Comparison of ENCODE assay signal across 8 cellular contexts in genomic region chr17:42421479-42422332, GRCh38. TPM values are rescaled to one million over a fixed set of nuclear protein-coding genes. Genes with fewer than 3 reads are reported as not detected.
DNase-seq lines count a peak whose midpoint lies in the region; ATAC-seq, FAIRE-seq and TF ChIP-seq lines count a peak whose summit lies in the region.

No MANE protein-coding gene starts in this region.

- H3K36me3 Mint-ChIP-seq in activated CD4-positive, alpha-beta T cell treated with anti-CD3 and anti-CD28 coated beads, Interleukin-2, amount 10 ng/mL, durations not matched to agents 7 days and 5 days (ENCODE audit: low read depth): no peaks in the 10 kb centered on the region

- BruUV-seq in GM12878 (replicated peaks; lab: Mats Ljungman, UMichigan): no TSS peak

- no peak for TF ChIP-seq RAD21 in GM12878 (IDR thresholded peaks at IDR 0.05; ENCODE audit: insufficient read depth, low read depth, low read length)

- H3K27ac ChIP-seq in GM12878 (ENCODE audit: control insufficient read depth, insufficient read depth): no peak overlapping the region
- H3K27ac ChIP-seq in iPS-20b (ENCODE audit: low read length): no peak overlapping the region
- H3K27ac ChIP-seq in smooth muscle cell (ENCODE audit: low read depth): peak overlapping the region; percentile 99

- peaks cover 19% of the 10 kb centered on the region for H3K4me1 Mint-ChIP-seq in activated CD4-positive, alpha-beta T cell treated with anti-CD3 and anti-CD28 coated beads, Interleukin-2, amount 10 ng/mL, durations not matched to agents 7 days and 5 days

- H3K9me3 Mint-ChIP-seq in activated CD4-positive, alpha-beta T cell treated with anti-CD3 and anti-CD28 coated beads, Interleukin-2, amount 10 ng/mL, durations not matched to agents 7 days and 5 days: no peaks in the 10 kb centered on the region

- H3K9ac ChIP-seq in GM12878 (ENCODE audit: control insufficient read depth, insufficient read depth, low read length): no peak overlapping the region
- peak overlapping the region; percentile 41; the same call in 1 of the 2 replicates for H3K9ac ChIP-seq in iPS-20b (ENCODE audit: low read depth, low read length)
- H3K9ac ChIP-seq in smooth muscle cell (ENCODE audit: low read depth): peak overlapping the region; percentile 97

- in situ Hi-C loops in GM12878 (cut with MboI): no loop called here

- TF ChIP-seq EP300 in GM12878 (IDR thresholded peaks at IDR 0.05; ENCODE audit: borderline replicate concordance in 1 of 2, control insufficient read depth in 1 of 2, low read depth in 2 of 2, low read length in 2 of 2): no peak

- H3K79me2 ChIP-seq in GM12878 (ENCODE audit: control insufficient read depth, insufficient read depth, low read length) (no peaks in the 10 kb centered on the region), smooth muscle cell (ENCODE audit: low read depth) (peaks cover 63% of the 10 kb centered on the region)

- H3K27ac Mint-ChIP-seq in activated CD4-positive, alpha-beta T cell treated with anti-CD3 and anti-CD28 coated beads, Interleukin-2, amount 10 ng/mL, durations not matched to agents 7 days and 5 days: no peak overlapping the region

- intact Hi-C loops in GM12878 (cut with micrococcal nuclease; ENCODE audit: unreplicated experiment): no loop called here

- TF ChIP-seq POLR2A in GM12878 (IDR thresholded peaks at IDR 0.05; ENCODE audit: low read depth, low read length): no peak

- 15% methylated on average over 47 of the region's 61 CpGs for WGBS in GM12878 (ENCODE audit: insufficient coverage, insufficient replicate concordance, low lambda C conversion rate, missing lambda C conversion rate)
- WGBS in smooth muscle cell (ENCODE audit: low lambda C conversion rate): 2% methylated on average over 33 of the region's 61 CpGs

- H3K4me2 ChIP-seq in GM12878 (ENCODE audit: control insufficient read depth, insufficient read depth) (peak overlapping the region; percentile 81), smooth muscle cell (peak overlapping the region; percentile 97)

- SMC1A ChIA-PET in GM12878 (lab: Charles Lee; ENCODE audit: uncharacterized antibody, unreplicated experiment): interaction anchor here (0.8 to 1.8 kb wide), 4 partner anchors 9 to 106 kb away, joined by 3 to 4 read pairs (median 4); no protein-coding TSS in a partner anchor

- no peak for DNase-seq in activated CD4-positive, alpha-beta T cell treated with anti-CD3 and anti-CD28 coated beads, Interleukin-2, amount 10 ng/mL, durations not matched to agents 7 days and 5 days
- DNase-seq in activated CD4-positive, alpha-beta T cell treated with anti-CD3 and anti-CD28 coated beads for 48 hours: no peak
- DNase-seq in GM12878 (ENCODE audit: low read depth, low spot score): no peak
- DNase-seq in smooth muscle cell (lab: John Stamatoyannopoulos, UW; ENCODE audit: unreplicated experiment): peak; percentile 83
- DNase-seq in NCI-H2227 treated with DMSO at 0.1 percent for 48 hours (lab: John Stamatoyannopoulos, UW): no peak
- no peak for DNase-seq in NCI-H1694 (lab: John Stamatoyannopoulos, UW)
- DNase-seq in NCI-H187 treated with DMSO at 0.1 percent for 48 hours (lab: John Stamatoyannopoulos, UW): no peak

- H3K9me3 ChIP-seq in GM12878 (replicated peaks; ENCODE audit: control insufficient read depth, insufficient read depth, low read length): no peaks in the 10 kb centered on the region
- H3K9me3 ChIP-seq in iPS-20b (ENCODE audit: insufficient read depth, low read depth, low read length): no peaks in the 10 kb centered on the region
- H3K9me3 ChIP-seq in smooth muscle cell (replicated peaks; ENCODE audit: low read depth): no peaks in the 10 kb centered on the region

- no peaks in the 10 kb centered on the region for H3K36me3 ChIP-seq in GM12878 (ENCODE audit: control insufficient read depth in 2 of 2, insufficient read depth in 2 of 2, low read length in 1 of 2)
- no peaks in the 10 kb centered on the region for H3K36me3 ChIP-seq in iPS-20b (ENCODE audit: insufficient read depth, low read depth, low read length)
- H3K36me3 ChIP-seq in smooth muscle cell (ENCODE audit: low read depth): no peaks in the 10 kb centered on the region

- H3F3A ChIP-seq in smooth muscle cell (ENCODE audit: low read depth): peaks cover 21% of the 10 kb centered on the region

- peak overlapping the region; percentile 68; the same call in 1 of the 2 replicates for H3K4me3 ChIP-seq in GM12878
- peak overlapping the region; percentile 88 for H3K4me3 ChIP-seq in iPS-20b (ENCODE audit: low read length)
- peak overlapping the region; percentile 99 for H3K4me3 ChIP-seq in smooth muscle cell

- RAD21 ChIA-PET in GM12878 (lab: Charles Lee; ENCODE audit: unreplicated experiment): interaction anchor here (1.5 kb wide), 1 partner anchor 22 kb away, joined by 3 read pairs; no protein-coding TSS in a partner anchor

- no peak overlapping the region for H2AFZ ChIP-seq in GM12878 (ENCODE audit: control insufficient read depth, low read depth, low read length)
- no peak overlapping the region for H2AFZ ChIP-seq in smooth muscle cell (ENCODE audit: low read depth)

- H4K20me1 ChIP-seq in GM12878 (ENCODE audit: control insufficient read depth, insufficient read depth): no peaks in the 10 kb centered on the region
- peaks cover 55% of the 10 kb centered on the region for H4K20me1 ChIP-seq in smooth muscle cell (ENCODE audit: low read depth)

- FAIRE-seq in GM12878 (lab: Jason Lieb, UNC): no peak

- H3K27me3 Mint-ChIP-seq in activated CD4-positive, alpha-beta T cell treated with anti-CD3 and anti-CD28 coated beads, Interleukin-2, amount 10 ng/mL, durations not matched to agents 7 days and 5 days: peaks cover 51% of the 10 kb centered on the region

- H3K4me3 Mint-ChIP-seq in activated CD4-positive, alpha-beta T cell treated with anti-CD3 and anti-CD28 coated beads, Interleukin-2, amount 10 ng/mL, durations not matched to agents 7 days and 5 days: peak overlapping the region; percentile 56

- POLR2A ChIA-PET in activated CD4-positive, alpha-beta T cell treated with anti-CD3 and anti-CD28 coated beads, Interleukin-2, amount 10 ng/mL, durations not matched to agents 7 days and 5 days (lab: Charles Lee): interaction anchor here (0.6 to 0.9 kb wide), 2 partner anchors 8 to 96 kb away, joined by 3 to 4 read pairs; no protein-coding TSS in a partner anchor
- POLR2A ChIA-PET in GM12878 (lab: Charles Lee): interaction anchor here (1.0 kb wide), 1 partner anchor 19 kb away, joined by 4 read pairs; no protein-coding TSS in a partner anchor

- TF ChIP-seq CTCF in GM12878 (IDR thresholded peaks at IDR 0.05 in 2 of 3, conservative IDR thresholded peaks at IDR 0.05 in 1 of 3; ENCODE audit: control insufficient read depth in 2 of 3, extremely low read depth in 1 of 3, insufficient read depth in 1 of 3, low read depth in 3 of 3, low read length in 3 of 3) (no peak), smooth muscle cell (IDR thresholded peaks at IDR 0.05; ENCODE audit: borderline replicate concordance, insufficient read depth, poor library complexity, severe bottlenecking) (no peak)

- H3K4me1 ChIP-seq in GM12878 (ENCODE audit: control insufficient read depth, insufficient read depth, low read length) (peaks cover 5% of the 10 kb centered on the region; the same call in 1 of the 2 replicates), iPS-20b (ENCODE audit: insufficient read depth, low read length) (peaks cover 10% of the 10 kb centered on the region), smooth muscle cell (ENCODE audit: low read depth) (peaks cover 20% of the 10 kb centered on the region)

- peaks cover 16 to 17% of the 10 kb centered on the region in 2 experiments; a peak in 3 of 4 replicates for H3K27me3 ChIP-seq in GM12878 (replicated peaks in 1 of 2; ENCODE audit: control insufficient read depth in 2 of 2, insufficient read depth in 2 of 2, low read length in 1 of 2)
- H3K27me3 ChIP-seq in iPS-20b (ENCODE audit: insufficient read depth, low read length): peaks cover 45% of the 10 kb centered on the region
- H3K27me3 ChIP-seq in smooth muscle cell (ENCODE audit: low read depth): no peaks in the 10 kb centered on the region

- ATAC-seq in GM12878: peak; percentile 23; the same call in 2 of the 3 replicates

- CTCF ChIA-PET in activated CD4-positive, alpha-beta T cell treated with anti-CD3 and anti-CD28 coated beads, Interleukin-2, amount 10 ng/mL, durations not matched to agents 7 days and 5 days (lab: Charles Lee): interaction anchor here (1.3 to 2.1 kb wide), 8 partner anchors 8 to 226 kb away, joined by 3 to 9 read pairs (median 5); no protein-coding TSS in a partner anchor
- CTCF ChIA-PET in GM12878 (lab: Yijun Ruan, JAX): interaction anchor here (0.7 to 1.9 kb wide), 5 partner anchors 9 to 105 kb away, joined by 3 to 9 read pairs (median 4); no protein-coding TSS in a partner anchor

RNA-seq across cellular contexts. Expression of gene CAVIN1, which starts 1.4 kb away (rescaled TPM):
- total RNA-seq in activated CD4-positive, alpha-beta T cell treated with anti-CD3 and anti-CD28 coated beads, Interleukin-2, amount 10 ng/mL, durations not matched to agents 7 days and 5 days: 1 to 10 TPM; 1.5 to 1.6 TPM
- total RNA-seq in GM12878 (2013; cell fraction: nucleolus; rRNA removed): 0.15 TPM in 1 of 2 replicates, not detected in the other
- total RNA-seq in GM12878 (2014; rRNA removed) (0.27 and 0.40 TPM in 2 replicates), GM12878 (2014; rRNA removed; fragmentation: Illumina TruSeq; extraction: Trizol) (0.18 and 0.40 TPM in 2 replicates), GM12878 (2021) (0.93 and 1.1 TPM in 2 replicates), smooth muscle cell (116 and 117 TPM in 2 replicates)
- 0.72 TPM for polyA plus RNA-seq in GM12878 (2011; ENCODE audit: low read depth)
- polyA plus RNA-seq in GM12878 (2011; rRNA removed) (0.04 and 0.07 TPM in 2 replicates), GM12878 (2014; fragmentation: Illumina TruSeq; extraction: Trizol) (0.22 and 0.34 TPM in 2 replicates), GM12878 (2014; fragmentation: Nextera tagmentation; extraction: Ambion mirVana) (under 1 TPM; 0.03 to 0.05 TPM), GM12878 (2014; rRNA removed) (0.39 and 0.67 TPM in 2 replicates), GM12878 (2016; fragmentation: Nextera tagmentation; extraction: Ambion mirVana) (under 1 TPM; 0.30 to 0.40 TPM), smooth muscle cell (237 and 255 TPM in 2 replicates)
- 0.01 and 0.05 TPM in 2 replicates for polyA plus RNA-seq in GM12878 (2011; cell fraction: cytosol; rRNA removed)
- not detected in 2 replicates for polyA plus RNA-seq in GM12878 (2011; cell fraction: nucleus; rRNA removed)
- 1.5 and 2.4 TPM in 2 replicates for polyA plus RNA-seq in GM12878 (2012)
- polyA minus RNA-seq in GM12878 (2011; rRNA and poly(A)+ RNA removed): not detected in 2 replicates
- polyA minus RNA-seq in GM12878 (2011; cell fraction: cytosol; rRNA and poly(A)+ RNA removed): 0.53 and 1.7 TPM in 2 replicates
- 0.29 TPM in 1 of 2 replicates, not detected in the other for polyA minus RNA-seq in GM12878 (2011; cell fraction: nucleus; rRNA and poly(A)+ RNA removed)

RNA-seq across cellular contexts. Expression of gene STAT3, which starts 33.5 kb away (rescaled TPM):
- total RNA-seq in activated CD4-positive, alpha-beta T cell treated with anti-CD3 and anti-CD28 coated beads, Interleukin-2, amount 10 ng/mL, durations not matched to agents 7 days and 5 days: 100 to 1,000 TPM; 114 to 121 TPM
- 148 and 163 TPM in 2 replicates for total RNA-seq in GM12878 (2013; cell fraction: nucleolus; rRNA removed)
- 54.0 and 59.3 TPM in 2 replicates for total RNA-seq in GM12878 (2014; rRNA removed)
- total RNA-seq in GM12878 (2014; rRNA removed; fragmentation: Illumina TruSeq; extraction: Trizol): 51.3 and 54.5 TPM in 2 replicates
- 82.6 and 86.2 TPM in 2 replicates for total RNA-seq in GM12878 (2021)
- 58.9 TPM for polyA plus RNA-seq in GM12878 (2011; ENCODE audit: low read depth)
- polyA plus RNA-seq in GM12878 (2011; rRNA removed): 63.6 and 74.7 TPM in 2 replicates
- polyA plus RNA-seq in GM12878 (2011; cell fraction: cytosol; rRNA removed): 75.5 and 84.3 TPM in 2 replicates
- polyA plus RNA-seq in GM12878 (2011; cell fraction: nucleus; rRNA removed): 78.8 and 87.2 TPM in 2 replicates
- 79.3 and 107 TPM in 2 replicates for polyA plus RNA-seq in GM12878 (2012)
- 57.3 and 59.8 TPM in 2 replicates for polyA plus RNA-seq in GM12878 (2014; fragmentation: Illumina TruSeq; extraction: Trizol)
- 10 to 100 TPM; 18.4 to 18.9 TPM for polyA plus RNA-seq in GM12878 (2014; fragmentation: Nextera tagmentation; extraction: Ambion mirVana)
- polyA plus RNA-seq in GM12878 (2014; rRNA removed): 55.0 and 62.0 TPM in 2 replicates
- 10 to 100 TPM; 91.1 to 96.4 TPM for polyA plus RNA-seq in GM12878 (2016; fragmentation: Nextera tagmentation; extraction: Ambion mirVana)
- 99.8 and 120 TPM in 2 replicates for polyA minus RNA-seq in GM12878 (2011; rRNA and poly(A)+ RNA removed)
- 42.0 and 49.0 TPM in 2 replicates for polyA minus RNA-seq in GM12878 (2011; cell fraction: cytosol; rRNA and poly(A)+ RNA removed)
- 42.8 and 58.9 TPM in 2 replicates for polyA minus RNA-seq in GM12878 (2011; cell fraction: nucleus; rRNA and poly(A)+ RNA removed)
- 85.6 and 97.7 TPM in 2 replicates for total RNA-seq in smooth muscle cell
- 87.7 and 112 TPM in 2 replicates for polyA plus RNA-seq in smooth muscle cell

RNA-seq across cellular contexts. Expression of gene ATP6V0A1, which starts 37.0 kb away (rescaled TPM):
- total RNA-seq in activated CD4-positive, alpha-beta T cell treated with anti-CD3 and anti-CD28 coated beads, Interleukin-2, amount 10 ng/mL, durations not matched to agents 7 days and 5 days: 1 to 10 TPM; 4.9 to 8.9 TPM
- total RNA-seq in GM12878 (2013; cell fraction: nucleolus; rRNA removed): 478 and 487 TPM in 2 replicates
- total RNA-seq in GM12878 (2014; rRNA removed) (26.2 and 32.9 TPM in 2 replicates), GM12878 (2014; rRNA removed; fragmentation: Illumina TruSeq; extraction: Trizol) (21.8 and 23.4 TPM in 2 replicates), GM12878 (2021) (42.6 and 50.3 TPM in 2 replicates), smooth muscle cell (31.9 and 54.7 TPM in 2 replicates)
- 27.2 TPM for polyA plus RNA-seq in GM12878 (2011; ENCODE audit: low read depth)
- polyA plus RNA-seq in GM12878 (2011; rRNA removed) (56.1 and 76.6 TPM in 2 replicates), GM12878 (2014; fragmentation: Illumina TruSeq; extraction: Trizol) (43.1 and 63.1 TPM in 2 replicates), GM12878 (2014; fragmentation: Nextera tagmentation; extraction: Ambion mirVana) (1 to 10 TPM; 3.0 to 6.4 TPM), GM12878 (2014; rRNA removed) (35.0 and 38.5 TPM in 2 replicates), GM12878 (2016; fragmentation: Nextera tagmentation; extraction: Ambion mirVana) (10 to 100 TPM; 28.3 to 33.4 TPM), smooth muscle cell (27.3 and 34.0 TPM in 2 replicates)
- polyA plus RNA-seq in GM12878 (2011; cell fraction: cytosol; rRNA removed): 87.3 and 102 TPM in 2 replicates
- polyA plus RNA-seq in GM12878 (2011; cell fraction: nucleus; rRNA removed): 272 and 292 TPM in 2 replicates
- polyA plus RNA-seq in GM12878 (2012): 35.2 and 37.5 TPM in 2 replicates
- 170 and 189 TPM in 2 replicates for polyA minus RNA-seq in GM12878 (2011; rRNA and poly(A)+ RNA removed)
- polyA minus RNA-seq in GM12878 (2011; cell fraction: cytosol; rRNA and poly(A)+ RNA removed): 27.9 and 53.3 TPM in 2 replicates
- 149 and 228 TPM in 2 replicates for polyA minus RNA-seq in GM12878 (2011; cell fraction: nucleus; rRNA and poly(A)+ RNA removed)

Comparison
In these comparisons a context has a peak if more than half of its experiments do, and no peak if none do; other contexts are left out.
1. RNA of gene CAVIN1, which starts 1.4 kb away (total RNA-seq): 116 to 117 TPM in smooth muscle cell; 1.5 to 1.6 TPM in activated CD4-positive, alpha-beta T cell treated with anti-CD3 and anti-CD28 coated beads, Interleukin-2, amount 10 ng/mL, durations not matched to agents 7 days and 5 days and 0.15 to 1.1 TPM in GM12878; every median in the first group is over 10 times any median in the second.
2. Peak in every context shown above with its lines, with median percentiles within 50 percentile points of each other: H3K4me3 ChIP-seq.